11 cellular contexts compared by ENCODE assay signal in genomic region chr18:70431203-70431624, GRCh38.
DNase-seq lines count a peak whose midpoint lies in the region; ATAC-seq and TF ChIP-seq lines count a peak whose summit lies in the region.
"Had no signal": no experiment of that assay in that cellular context is flagged by ENCODE, and none has a peak within 500 bp of the region (broad histone marks: within the 10 kb centered on the region; RNA-seq: fewer than 3 reads in every experiment).

No MANE protein-coding gene starts in this region.

- H3K27ac Mint-ChIP-seq in activated T-helper 2 cell treated with anti-CD3 and anti-CD28 coated beads, Interferon-gamma antibody, Interleukin-2, Interleukin-4, amounts not matched to agents 10 μg/mL and 5 μg/mL and 100 μg/mL, durations not matched to agents 14 hours and 24 hours and 36 hours, result no peak overlapping the region
- H3K27ac Mint-ChIP-seq: activated naive CD4-positive, alpha-beta T cell treated with anti-CD3 and anti-CD28 coated beads for 36 hours had no signal

- ATAC-seq in omental fat pad (ENCODE audit: low FRiP score) (peak; percentile 78), HG02642 (IDR thresholded peaks at IDR 0.05; ENCODE audit: poor library complexity, unreplicated experiment) (no peak)

- no peaks in the 10 kb centered on the region for H3K4me1 Mint-ChIP-seq in activated T-helper 2 cell treated with anti-CD3 and anti-CD28 coated beads, Interferon-gamma antibody, Interleukin-2, Interleukin-4, amounts not matched to agents 10 μg/mL and 5 μg/mL and 100 μg/mL, durations not matched to agents 14 hours and 24 hours and 36 hours (ENCODE audit: low read depth)

- intact Hi-C loops in activated T-helper 2 cell treated with anti-CD3 and anti-CD28 coated beads, Interferon-gamma antibody, Interleukin-2, Interleukin-4, amounts not matched to agents 10 μg/mL and 5 μg/mL and 100 μg/mL, durations not matched to agents 14 hours and 24 hours and 36 hours (cut with micrococcal nuclease), result loop anchor here (5.0 to 10.0 kb wide), 2 partner anchors 136 to 1584 kb away; no protein-coding TSS in a partner anchor

- H3K4me3 Mint-ChIP-seq in activated T-helper 2 cell treated with anti-CD3 and anti-CD28 coated beads, Interferon-gamma antibody, Interleukin-2, Interleukin-4, amounts not matched to agents 10 μg/mL and 5 μg/mL and 100 μg/mL, durations not matched to agents 14 hours and 24 hours and 36 hours (ENCODE audit: low read depth), result no peak overlapping the region
- H3K4me3 Mint-ChIP-seq: activated naive CD4-positive, alpha-beta T cell treated with anti-CD3 and anti-CD28 coated beads for 36 hours had no signal

- H3K27me3 Mint-ChIP-seq in activated T-helper 2 cell treated with anti-CD3 and anti-CD28 coated beads, Interferon-gamma antibody, Interleukin-2, Interleukin-4, amounts not matched to agents 10 μg/mL and 5 μg/mL and 100 μg/mL, durations not matched to agents 14 hours and 24 hours and 36 hours (ENCODE audit: low read depth), result no peaks in the 10 kb centered on the region

- POLR2A ChIA-PET in HEK293T (lab: Yijun Ruan, JAX), result no interaction called here

- H3K36me3 Mint-ChIP-seq in activated T-helper 2 cell treated with anti-CD3 and anti-CD28 coated beads, Interferon-gamma antibody, Interleukin-2, Interleukin-4, amounts not matched to agents 10 μg/mL and 5 μg/mL and 100 μg/mL, durations not matched to agents 14 hours and 24 hours and 36 hours (ENCODE audit: low read depth), result no peaks in the 10 kb centered on the region

- DNase-seq in EL, result peak; percentile 32
- DNase-seq in NCI-H460 (ENCODE audit: extremely low read depth, low read depth), result peak; percentile 86
- peak; percentile 60 for DNase-seq in fibroblast of gingiva (ENCODE audit: low read depth)
- no peak for DNase-seq in omental fat pad (ENCODE audit: low spot score)
- no peak for DNase-seq in HEK293T (ENCODE audit: extremely low spot score)
- no peak for DNase-seq in NCI-H2171 (lab: John Stamatoyannopoulos, UW)
- DNase-seq in activated T-helper 2 cell treated with anti-CD3 and anti-CD28 coated beads, Interferon-gamma antibody, Interleukin-2, Interleukin-4, amounts not matched to agents 10 μg/mL and 5 μg/mL and 100 μg/mL, durations not matched to agents 14 hours and 24 hours and 36 hours (ENCODE audit: low spot score), result no peak
- DNase-seq: activated naive CD4-positive, alpha-beta T cell treated with anti-CD3 and anti-CD28 coated beads for 36 hours; SJCRH30; stomach had no signal

- CTCF ChIA-PET in HEK293T (lab: Yijun Ruan, JAX), result no interaction called here

- no peaks in the 10 kb centered on the region for H3K9me3 Mint-ChIP-seq in activated T-helper 2 cell treated with anti-CD3 and anti-CD28 coated beads, Interferon-gamma antibody, Interleukin-2, Interleukin-4, amounts not matched to agents 10 μg/mL and 5 μg/mL and 100 μg/mL, durations not matched to agents 14 hours and 24 hours and 36 hours
- H3K9me3 Mint-ChIP-seq: activated naive CD4-positive, alpha-beta T cell treated with anti-CD3 and anti-CD28 coated beads for 36 hours had no signal

- TF ChIP-seq CTCF in omental fat pad (IDR thresholded peaks at IDR 0.05), result no peak

TF ChIP-seq in HEK293T, 16 proteins besides CTCF, POLR2A, EP300 and RAD21:
- no peak for TF ChIP-seq ELF4 (IDR thresholded peaks at IDR 0.05)
- no peak for TF ChIP-seq ZNF384 (IDR thresholded peaks at IDR 0.05)
- no peak for TF ChIP-seq NFRKB (IDR thresholded peaks at IDR 0.05)
- no peak for TF ChIP-seq FOXM1 (IDR thresholded peaks at IDR 0.05; ENCODE audit: borderline replicate concordance)
TF ChIP-seq in HEK293T: peak in this region for 0.

Comparison
In these comparisons a context has a peak if more than half of its experiments do, and no peak if none do; other contexts are left out.
1. DNase-seq: peak in EL (single experiment), NCI-H460 (single experiment) and fibroblast of gingiva (single experiment); none in omental fat pad (single experiment), HEK293T (single experiment), NCI-H2171 (single experiment) and activated T-helper 2 cell treated with anti-CD3 and anti-CD28 coated beads, Interferon-gamma antibody, Interleukin-2, Interleukin-4, amounts not matched to agents 10 μg/mL and 5 μg/mL and 100 μg/mL, durations not matched to agents 14 hours and 24 hours and 36 hours (single experiment).